ENCODE assay signal across 18 cellular contexts in genomic region chr13:26442541-26442940, GRCh38.
A peak's percentile ranks its signal among the peaks of the same experiment; 100 is the strongest.
DNase-seq lines count a peak whose midpoint lies in the region; ATAC-seq lines count a peak whose summit lies in the region.
"Had no signal": no experiment of that assay in that cellular context is flagged by ENCODE, and none has a peak within 500 bp of the region (broad histone marks: within the 10 kb centered on the region; RNA-seq: fewer than 3 reads in every experiment).

No MANE protein-coding gene starts in this region.

- peaks cover 1% of the 10 kb centered on the region for H3K36me3 Mint-ChIP-seq in activated CD4-positive, alpha-beta memory T cell treated with anti-CD3 and anti-CD28 coated beads for 36 hours

- no peaks in the 10 kb centered on the region for H3K9me3 ChIP-seq in right cardiac atrium (ENCODE audit: control insufficient read depth, low read length)

- no peak overlapping the region for H3K4me3 ChIP-seq in right cardiac atrium (ENCODE audit: low read length)
- no peak overlapping the region for H3K4me3 ChIP-seq in rectal smooth muscle tissue (ENCODE audit: low read length)
- H3K4me3 ChIP-seq: skin epidermis had no signal

- 40% methylated on average over 1 of the region's 1 CpG for WGBS in right cardiac atrium

- H3K27ac Mint-ChIP-seq in activated CD4-positive, alpha-beta memory T cell treated with anti-CD3 and anti-CD28 coated beads for 36 hours = no peak overlapping the region
- H3K27ac Mint-ChIP-seq: activated naive CD8-positive, alpha-beta T cell treated with anti-CD3 and anti-CD28 coated beads, Interleukin-2, amount 50 U/mL, for 24 hours; dendritic cell treated with granulocyte-macrophage colony-stimulating factor and Interleukin-4, amounts not matched to agents 40 ng/mL and 50 ng/mL, for 4 days; natural killer cell treated with Interleukin-12 subunit alpha and Interleukin-12 subunit beta and Interleukin-15 and Interleukin-18, amount 100 ng/mL, for 72 hours had no signal

- POLR2A ChIA-PET in activated CD4-positive, alpha-beta memory T cell treated with anti-CD3 and anti-CD28 coated beads for 36 hours (lab: Charles Lee) = no interaction called here

- H3K9ac ChIP-seq in rectal smooth muscle tissue (ENCODE audit: low read length) = no peak overlapping the region

- no peak overlapping the region for H3K4me3 Mint-ChIP-seq in activated CD4-positive, alpha-beta memory T cell treated with anti-CD3 and anti-CD28 coated beads for 36 hours
- H3K4me3 Mint-ChIP-seq: activated naive CD8-positive, alpha-beta T cell treated with anti-CD3 and anti-CD28 coated beads, Interleukin-2, amount 50 U/mL, for 24 hours; dendritic cell treated with granulocyte-macrophage colony-stimulating factor and Interleukin-4, amounts not matched to agents 40 ng/mL and 50 ng/mL, for 4 days; natural killer cell treated with Interleukin-12 subunit alpha and Interleukin-12 subunit beta and Interleukin-15 and Interleukin-18, amount 100 ng/mL, for 72 hours had no signal

- peaks cover 8% of the 10 kb centered on the region for H3K9me3 Mint-ChIP-seq in activated CD4-positive, alpha-beta memory T cell treated with anti-CD3 and anti-CD28 coated beads for 36 hours
- H3K9me3 Mint-ChIP-seq: dendritic cell treated with granulocyte-macrophage colony-stimulating factor and Interleukin-4, amounts not matched to agents 40 ng/mL and 50 ng/mL, for 4 days had no signal

- no peaks in the 10 kb centered on the region for H3K4me1 ChIP-seq in right cardiac atrium (ENCODE audit: control insufficient read depth, insufficient read depth, low read length)
- H3K4me1 ChIP-seq in rectal smooth muscle tissue (ENCODE audit: control insufficient read depth, insufficient read depth, low read length) = peaks cover 16% of the 10 kb centered on the region
- H3K4me1 ChIP-seq: foreskin keratinocyte had no signal

- intact Hi-C loops in right cardiac atrium (cut with DNase I) = no loop called here
- intact Hi-C loops in activated CD4-positive, alpha-beta memory T cell treated with anti-CD3 and anti-CD28 coated beads for 36 hours (cut with micrococcal nuclease) = no loop called here

- H3K27me3 ChIP-seq in right cardiac atrium (ENCODE audit: control insufficient read depth, insufficient read depth) (no peaks in the 10 kb centered on the region), rectal smooth muscle tissue (ENCODE audit: control insufficient read depth, insufficient read depth, low read length) (no peaks in the 10 kb centered on the region)
- H3K27me3 ChIP-seq: foreskin keratinocyte had no signal

- H3K27ac ChIP-seq in right cardiac atrium (ENCODE audit: low read length) = no peak overlapping the region
- H3K27ac ChIP-seq in rectal smooth muscle tissue (ENCODE audit: low read depth, low read length) = peak overlapping the region; percentile 78
- H3K27ac ChIP-seq: foreskin keratinocyte, skin epidermis had no signal

- ATAC-seq in right cardiac atrium (peak; percentile 31 to 52), GM21529 (IDR thresholded peaks at IDR 0.05; ENCODE audit: unreplicated experiment) (no peak)
- ATAC-seq: activated naive CD8-positive, alpha-beta T cell treated with anti-CD3 and anti-CD28 coated beads, Interleukin-2, amount 50 U/mL, for 24 hours; foreskin keratinocyte had no signal

- DNase-seq in AG20443 (ENCODE audit: low spot score) (peak; percentile 83), astrocyte of the hippocampus (ENCODE audit: low read depth, low spot score) (peak; percentile 15), right cardiac atrium (no peak), SK-N-DZ (ENCODE audit: low spot score) (no peak), OCI-M1 (lab: John Stamatoyannopoulos, UW) (no peak)
- DNase-seq in activated CD4-positive, alpha-beta memory T cell treated with anti-CD3 and anti-CD28 coated beads for 36 hours = no peak
- DNase-seq: activated CD4-positive, CD25-positive, alpha-beta regulatory T cell; activated naive CD8-positive, alpha-beta T cell treated with anti-CD3 and anti-CD28 coated beads, Interleukin-2, amount 50 U/mL, for 24 hours; activated T-cell treated with anti-CD3 and anti-CD28 coated beads for 4 hours; DMS79 treated with DMSO at 0.1 percent for 48 hours; NCI-H1092; SW 1271 had no signal

- H3K27me3 Mint-ChIP-seq in activated CD4-positive, alpha-beta memory T cell treated with anti-CD3 and anti-CD28 coated beads for 36 hours = peaks cover 6% of the 10 kb centered on the region
- H3K27me3 Mint-ChIP-seq: activated naive CD8-positive, alpha-beta T cell treated with anti-CD3 and anti-CD28 coated beads, Interleukin-2, amount 50 U/mL, for 24 hours had no signal

- no peaks in the 10 kb centered on the region for H3K36me3 ChIP-seq in rectal smooth muscle tissue (ENCODE audit: control insufficient read depth, insufficient read depth, low read length)

- CTCF ChIA-PET in activated CD4-positive, alpha-beta memory T cell treated with anti-CD3 and anti-CD28 coated beads for 36 hours (lab: Charles Lee) = interaction anchor here (0.9 kb wide), 1 partner anchor 70 kb away, joined by 3 read pairs; no protein-coding TSS in a partner anchor

- no peaks in the 10 kb centered on the region for H3K4me1 Mint-ChIP-seq in activated CD4-positive, alpha-beta memory T cell treated with anti-CD3 and anti-CD28 coated beads for 36 hours (ENCODE audit: low read depth)
- H3K4me1 Mint-ChIP-seq: activated naive CD8-positive, alpha-beta T cell treated with anti-CD3 and anti-CD28 coated beads, Interleukin-2, amount 50 U/mL, for 24 hours had no signal

Comparison
In these comparisons a context has a peak if more than half of its experiments do, and no peak if none do; other contexts are left out.
1. DNase-seq: peak in AG20443 (single experiment) and astrocyte of the hippocampus (single experiment); none in right cardiac atrium (0 of 3), SK-N-DZ (single experiment), activated CD4-positive, alpha-beta memory T cell treated with anti-CD3 and anti-CD28 coated beads for 36 hours (single experiment) and OCI-M1 (single experiment).